ENCODE assay signal across 14 cellular contexts in the genomic region with DNA sequence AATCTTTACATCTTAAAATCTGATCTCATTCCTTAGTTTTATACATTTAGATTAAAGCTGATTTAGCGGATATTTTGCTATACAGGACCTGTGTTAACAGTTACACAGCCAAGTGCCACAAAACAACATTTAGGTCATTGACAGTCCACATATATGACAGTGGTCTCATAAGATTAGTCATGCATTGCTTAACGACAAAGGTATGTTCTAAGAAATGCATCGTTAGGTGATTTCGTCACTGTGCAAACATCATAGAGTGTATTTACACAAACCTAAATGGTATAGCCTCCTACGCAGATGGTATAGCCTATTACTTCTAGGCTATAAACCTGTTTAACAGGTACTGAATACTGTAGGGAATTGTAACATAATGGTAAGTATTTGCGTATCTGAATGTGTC. TPM values are rescaled to one million over a fixed set of nuclear protein-coding genes. Genes with fewer than 3 reads are reported as not detected.
A peak's percentile ranks its signal among the peaks of the same experiment; 100 is the strongest.
DNase-seq lines count a peak whose midpoint lies in the region; ATAC-seq and FAIRE-seq lines count a peak whose summit lies in the region.
"Had no signal": no experiment of that assay in that cellular context is flagged by ENCODE, and none has a peak within 500 bp of the region (broad histone marks: within the 10 kb centered on the region; RNA-seq: fewer than 3 reads in every experiment).

No MANE protein-coding gene starts in this region.

- DNase-seq in DMS153 treated with DMSO at 0.1 percent for 48 hours (lab: John Stamatoyannopoulos, UW; ENCODE audit: unreplicated experiment): peak; percentile 89
- peak; percentile 70 for DNase-seq in NCI-H1048 (lab: John Stamatoyannopoulos, UW)
- peak; percentile 60 for DNase-seq in RCC 7860 (ENCODE audit: low spot score)
- DNase-seq in iris pigment epithelial cell (ENCODE audit: low read depth): peak; percentile 51
- DNase-seq in activated gamma-delta T cell (lab: John Stamatoyannopoulos, UW): no peak
- DNase-seq in foreskin melanocyte: no peak
- no peak for DNase-seq in stimulated activated naive CD4-positive, alpha-beta T cell (lab: John Stamatoyannopoulos, UW)
- DNase-seq in left cardiac atrium: no peak
- DNase-seq: activated CD4-positive, alpha-beta T cell treated with anti-CD3 and anti-CD28 coated beads for 36 hours; activated T-cell treated with anti-CD3 and anti-CD28 coated beads, Interleukin-2, amount 50 U/mL, for 24 hours; amygdala; BE2C; dermis blood vessel endothelial cell had no signal

- intact Hi-C loops in left cardiac atrium (cut with DNase I): no loop called here

- FAIRE-seq in RCC 7860 (lab: Jason Lieb, UNC): no peak

- ATAC-seq in left cardiac atrium: no peak
- ATAC-seq: activated CD4-positive, alpha-beta T cell treated with anti-CD3 and anti-CD28 coated beads for 36 hours; stimulated activated memory B cell treated with anti-CD40 and anti-IgM and Interleukin-4, amounts not matched to agents 10 μg/mL and 1 μg/mL and 100 μg/mL, for 72 hours had no signal

RNA-seq across cellular contexts. Expression of a gene that starts 21.6 kb away (rescaled TPM):
- 10 to 100 TPM in 1 of 2 donors, 1 to 10 TPM in 1; 5.7 to 13.4 TPM for total RNA-seq in left cardiac atrium

Comparison
In these comparisons a context has a peak if more than half of its experiments do, and no peak if none do; other contexts are left out.
1. DNase-seq: peak in DMS153 treated with DMSO at 0.1 percent for 48 hours (single experiment), NCI-H1048 (single experiment), RCC 7860 (single experiment) and iris pigment epithelial cell (single experiment); none in activated gamma-delta T cell (single experiment), foreskin melanocyte (single experiment), stimulated activated naive CD4-positive, alpha-beta T cell (0 of 6) and left cardiac atrium (single experiment).